ENCODE assay signal across 2 cellular contexts in genomic region chr2:192017844-192018243, GRCh38.
TF ChIP-seq lines count a peak whose summit lies in the region.

No MANE protein-coding gene starts in this region.

TF ChIP-seq in GM23338, 12 proteins besides CTCF, POLR2A, EP300 and RAD21 (continued from another document):
- TF ChIP-seq ETS1 (IDR thresholded peaks at IDR 0.05) (no peak), REST (IDR thresholded peaks at IDR 0.05; ENCODE audit: unreplicated experiment) (no peak), ZNF114 (CRISPR knock-in tag; IDR thresholded peaks at IDR 0.05) (no peak), EZH2 (IDR thresholded peaks at IDR 0.05; ENCODE audit: low read depth, unreplicated experiment) (no peak), JUNB (IDR thresholded peaks at IDR 0.05; ENCODE audit: unreplicated experiment) (no peak), ZNF462 (CRISPR knock-in tag; IDR thresholded peaks at IDR 0.05) (no peak)

TF ChIP-seq in WTC11, 78 proteins besides CTCF, POLR2A, EP300 and RAD21 (continued from another document):
- TF ChIP-seq ZNF281 (CRISPR knock-in tag; IDR thresholded peaks at IDR 0.05) (no peak), NR1H2 (CRISPR knock-in tag; IDR thresholded peaks at IDR 0.05) (no peak), JUN (CRISPR knock-in tag; IDR thresholded peaks at IDR 0.05) (no peak), ATF2 (CRISPR knock-in tag; IDR thresholded peaks at IDR 0.05; ENCODE audit: borderline replicate concordance, low read depth) (no peak), GTF2I (CRISPR knock-in tag; conservative IDR thresholded peaks at IDR 0.05) (no peak), FOXP4 (CRISPR knock-in tag; IDR thresholded peaks at IDR 0.05) (no peak)
TF ChIP-seq in WTC11: peak in this region for 0.
